ENCODE assay signal across 29 cellular contexts in the genomic region with DNA sequence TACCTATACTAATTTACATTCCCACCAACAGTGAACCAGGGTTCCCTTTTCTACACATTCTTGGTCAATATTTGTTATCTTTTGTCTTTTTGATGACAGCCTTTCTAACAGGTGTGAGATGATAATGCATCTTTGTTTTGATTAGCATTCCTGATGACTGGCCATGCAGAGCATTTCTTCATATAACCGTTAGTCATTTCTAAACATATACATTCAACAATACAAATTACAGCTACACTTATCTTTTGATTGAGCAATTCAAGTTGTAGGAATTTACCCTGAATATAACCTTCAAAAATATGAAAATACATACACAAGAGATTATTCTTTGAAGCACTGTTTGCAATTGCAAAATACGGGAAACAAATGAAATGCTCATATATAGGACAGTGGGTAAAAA.
DNase-seq lines count a peak whose midpoint lies in the region; ATAC-seq, FAIRE-seq and TF ChIP-seq lines count a peak whose summit lies in the region.
"Had no signal": no experiment of that assay in that cellular context is flagged by ENCODE, and none has a peak within 500 bp of the region (broad histone marks: within the 10 kb centered on the region; RNA-seq: fewer than 3 reads in every experiment).

No MANE protein-coding gene starts in this region.

- H3K27me3 ChIP-seq in bronchial epithelial cell (ENCODE audit: control insufficient read depth, insufficient read depth, low read length): no peaks in the 10 kb centered on the region
- H3K27me3 ChIP-seq in keratinocyte (ENCODE audit: control insufficient read depth, extremely low read depth, insufficient read depth, low read length): no peaks in the 10 kb centered on the region
- H3K27me3 ChIP-seq: pancreas, right atrium auricular region, testis, vagina had no signal

- no peaks in the 10 kb centered on the region for H3K9me3 Mint-ChIP-seq in activated T-cell treated with anti-CD3 and anti-CD28 coated beads, Interleukin-2, amount 50 U/mL, for 4 hours
- H3K9me3 Mint-ChIP-seq: GM23338 had no signal

- peaks cover 59% of the 10 kb centered on the region for H3K36me3 Mint-ChIP-seq in activated T-cell treated with anti-CD3 and anti-CD28 coated beads, Interleukin-2, amount 50 U/mL, for 4 hours (ENCODE audit: insufficient read depth)

- ATAC-seq in activated T-cell treated with anti-CD3 and anti-CD28 coated beads, Interleukin-2, amount 50 U/mL, for 4 hours: no peak
- ATAC-seq: GM23338, lower lobe of right lung, pancreas, WTC11 had no signal

- dilution Hi-C loops in keratinocyte (cut with MboI; ENCODE audit: extremely low pct_ligation_motif_present, low sequenced_read_pairs): no loop called here

- peaks cover 5% of the 10 kb centered on the region for H3K79me2 ChIP-seq in keratinocyte (ENCODE audit: control insufficient read depth, insufficient read depth, low read length)

- no peak overlapping the region for H3K4me2 ChIP-seq in keratinocyte (ENCODE audit: control insufficient read depth, extremely low read depth, insufficient read depth, low read depth, low read length)
- H3K4me2 ChIP-seq: GM23338 had no signal

- H3K9me1 ChIP-seq in keratinocyte (ENCODE audit: control insufficient read depth, extremely low read depth, insufficient read depth, low read length): no peaks in the 10 kb centered on the region

- no peaks in the 10 kb centered on the region for H4K20me1 ChIP-seq in keratinocyte (ENCODE audit: control insufficient read depth, extremely low read depth, insufficient read depth, low read length)

- DNase-seq in EH (ENCODE audit: low read depth) (peak; percentile 8), NCI-H146 treated with DMSO at 0.1 percent for 48 hours (lab: John Stamatoyannopoulos, UW; ENCODE audit: unreplicated experiment) (peak; percentile 80), bronchial epithelial cell (ENCODE audit: low read depth) (peak; percentile 74), keratinocyte (ENCODE audit: low read depth, low spot score) (peak; percentile 21), inferior parietal cortex (ENCODE audit: extremely low spot score) (no peak), NCI-H446 (lab: John Stamatoyannopoulos, UW) (no peak), HuH-7 (ENCODE audit: low spot score) (no peak)
- no peak for DNase-seq in activated T-cell treated with anti-CD3 and anti-CD28 coated beads, Interleukin-2, amount 50 U/mL, for 4 hours
- DNase-seq: activated CD4-positive, alpha-beta T cell treated with anti-CD3 and anti-CD28 coated beads, Interleukin-2, amount 50 U/mL, for 48 hours; effector memory CD4-positive, alpha-beta T cell; GDM1; kidney glomerular epithelial cell; lower lobe of right lung; NCI-H1092; NCI-H2029; nephron progenitor cell; OCI-M1; pancreas; SHP77; stimulated activated CD4-positive, alpha-beta T cell treated with anti-CD3 and anti-CD28 coated beads, Interleukin-4, amount 100 ng/mL, for 1 hour; stimulated activated naive CD4-positive, alpha-beta T cell; T1000; testis had no signal

- no peaks in the 10 kb centered on the region for H3K27me3 Mint-ChIP-seq in activated T-cell treated with anti-CD3 and anti-CD28 coated beads, Interleukin-2, amount 50 U/mL, for 4 hours (ENCODE audit: low read depth)
- H3K27me3 Mint-ChIP-seq: activated naive CD8-positive, alpha-beta T cell had no signal

- no peaks in the 10 kb centered on the region for H3K4me1 ChIP-seq in keratinocyte (ENCODE audit: control insufficient read depth, extremely low read depth, insufficient read depth, low read length)
- H3K4me1 ChIP-seq: lower lobe of right lung, pancreas, right atrium auricular region, testis, vagina had no signal

- TF ChIP-seq CTCF in bronchial epithelial cell (IDR thresholded peaks at IDR 0.05; ENCODE audit: insufficient read depth, low read length, severe bottlenecking) (no peak), keratinocyte (optimal IDR thresholded peaks at IDR 0.05 in 1 of 3, IDR thresholded peaks at IDR 0.05 in 1 of 3, conservative IDR thresholded peaks at IDR 0.05 in 1 of 3; ENCODE audit: extremely low read depth in 1 of 3, insufficient read depth in 2 of 3, low read length in 3 of 3) (no peak)

- H3K27ac ChIP-seq in keratinocyte (ENCODE audit: control insufficient read depth, insufficient read depth, low read length): no peak overlapping the region
- H3K27ac ChIP-seq: lower lobe of right lung, pancreas, right atrium auricular region, testis, vagina had no signal

- H3K4me1 Mint-ChIP-seq in activated T-cell treated with anti-CD3 and anti-CD28 coated beads, Interleukin-2, amount 50 U/mL, for 4 hours (ENCODE audit: low read depth): peaks cover 6% of the 10 kb centered on the region
- H3K4me1 Mint-ChIP-seq: GM23338, nephron progenitor cell had no signal

- no peak for FAIRE-seq in bronchial epithelial cell (lab: Jason Lieb, UNC)
- FAIRE-seq in keratinocyte (lab: Jason Lieb, UNC): no peak
- FAIRE-seq: colon, pancreas had no signal

- H3K36me3 ChIP-seq in bronchial epithelial cell (ENCODE audit: control insufficient read depth, insufficient read depth, low read length): no peaks in the 10 kb centered on the region
- no peaks in the 10 kb centered on the region for H3K36me3 ChIP-seq in keratinocyte (ENCODE audit: control insufficient read depth in 2 of 2, extremely low read depth in 1 of 2, insufficient read depth in 2 of 2, low read length in 2 of 2)
- H3K36me3 ChIP-seq: lower lobe of right lung, pancreas, right atrium auricular region, vagina had no signal

- H2AFZ ChIP-seq in keratinocyte (ENCODE audit: control insufficient read depth, low read length): no peak overlapping the region
- H2AFZ ChIP-seq: GM23338 had no signal

- no peaks in the 10 kb centered on the region for H3K9me3 ChIP-seq in keratinocyte (ENCODE audit: control insufficient read depth, low read depth, low read length)
- H3K9me3 ChIP-seq: lower lobe of right lung, pancreas, right atrium auricular region, testis, vagina had no signal

- H3K4me3 Mint-ChIP-seq in activated T-cell treated with anti-CD3 and anti-CD28 coated beads, Interleukin-2, amount 50 U/mL, for 4 hours: no peak overlapping the region
- H3K4me3 Mint-ChIP-seq: activated naive CD8-positive, alpha-beta T cell; GM23338; nephron progenitor cell; WTC11 had no signal

- H3K4me3 ChIP-seq in bronchial epithelial cell (ENCODE audit: low read depth, low read length): no peak overlapping the region
- H3K4me3 ChIP-seq in keratinocyte (ENCODE audit: control insufficient read depth in 2 of 3, extremely low read depth in 1 of 3, insufficient read depth in 2 of 3, low read depth in 1 of 3, low read length in 3 of 3): no peak overlapping the region
- H3K4me3 ChIP-seq: GM23338, lower lobe of right lung, pancreas, right atrium auricular region, testis, vagina had no signal

- no peak overlapping the region for H3K9ac ChIP-seq in keratinocyte (ENCODE audit: control insufficient read depth, extremely low read depth, insufficient read depth, low read length)

Comparison
In these comparisons a context has a peak if more than half of its experiments do, and no peak if none do; other contexts are left out.
1. DNase-seq: peak in EH (single experiment), NCI-H146 treated with DMSO at 0.1 percent for 48 hours (single experiment), bronchial epithelial cell (single experiment) and keratinocyte (single experiment); none in activated T-cell treated with anti-CD3 and anti-CD28 coated beads, Interleukin-2, amount 50 U/mL, for 4 hours (single experiment), inferior parietal cortex (single experiment), NCI-H446 (0 of 2) and HuH-7 (single experiment).